Comparison of ENCODE assay signal across 35 cellular contexts in the genomic region with DNA sequence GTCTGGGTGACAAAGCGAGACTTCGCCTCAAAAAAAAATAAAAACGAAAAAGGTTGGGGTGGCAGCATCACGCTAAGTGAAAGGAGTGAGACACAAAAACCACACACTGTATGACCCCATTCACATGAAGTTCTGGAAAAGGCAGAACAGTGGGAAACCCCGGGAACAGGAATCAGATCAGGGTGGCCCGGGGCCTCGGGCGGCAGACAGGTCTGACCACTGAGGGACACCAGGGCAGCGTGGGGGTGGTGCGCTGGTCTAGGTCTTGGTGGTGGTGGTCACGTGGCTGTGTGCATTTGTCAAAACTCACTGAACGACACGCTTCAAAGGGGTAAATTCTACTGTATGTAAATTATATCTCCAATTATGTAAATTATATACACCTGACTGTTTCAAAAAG.
"Had no signal": no experiment of that assay in that cellular context is flagged by ENCODE, and none has a peak within 500 bp of the region (broad histone marks: within the 10 kb centered on the region; RNA-seq: fewer than 3 reads in every experiment).

No MANE protein-coding gene starts in this region.

- H3K4me3 Mint-ChIP-seq: activated CD4-positive, alpha-beta memory T cell treated with anti-CD3 and anti-CD28 coated beads, Interleukin-2, amount 10 ng/mL, durations not matched to agents 7 days and 5 days; activated CD4-positive, alpha-beta T cell treated with anti-CD3 and anti-CD28 coated beads for 36 hours; activated CD4-positive, alpha-beta T cell treated with anti-CD3 and anti-CD28 coated beads, Interleukin-2, amount 10 ng/mL, durations not matched to agents 24 days and 14 days; activated naive CD4-positive, alpha-beta T cell treated with anti-CD3 and anti-CD28 coated beads for 36 hours; activated naive CD4-positive, alpha-beta T cell treated with anti-CD3 and anti-CD28 coated beads, Interleukin-2, amount 50 U/mL, for 24 hours; activated naive CD8-positive, alpha-beta T cell treated with anti-CD3 and anti-CD28 coated beads for 36 hours; activated naive CD8-positive, alpha-beta T cell treated with anti-CD3 and anti-CD28 coated beads, Interleukin-2, amount 50 U/mL, for 24 hours; activated T-cell treated with anti-CD3 and anti-CD28 coated beads, Interleukin-2, amount 50 U/mL, for 24 hours; activated T-cell treated with anti-CD3 and anti-CD28 coated beads, Interleukin-2, amount 50 U/mL, for 72 hours; activated T-helper 17 cell treated with anti-CD3 and anti-CD28 coated beads, Interleukin-2, amount 50 U/mL, for 72 hours; T-helper 17 cell; T-helper 2 cell treated with Interferon-gamma antibody and Interleukin-4, amounts not matched to agents 5 μg/mL and 100 μg/mL, for 36 hours had no signal

- ATAC-seq: activated CD4-positive, alpha-beta T cell treated with anti-CD3 and anti-CD28 coated beads for 36 hours; activated naive CD8-positive, alpha-beta T cell treated with anti-CD3 and anti-CD28 coated beads, Interleukin-2, amount 50 U/mL, for 24 hours; activated T-cell treated with anti-CD3 and anti-CD28 coated beads, Interleukin-2, amount 50 U/mL, for 72 hours; activated T-helper 17 cell treated with anti-CD3 and anti-CD28 coated beads, Interleukin-2, amount 50 U/mL, for 72 hours; body of pancreas; foreskin keratinocyte; gastrocnemius medialis; heart left ventricle; T-helper 17 cell had no signal

- H3K27ac Mint-ChIP-seq: activated CD4-positive, alpha-beta memory T cell treated with anti-CD3 and anti-CD28 coated beads, Interleukin-2, amount 10 ng/mL, durations not matched to agents 7 days and 5 days; activated CD4-positive, alpha-beta T cell treated with anti-CD3 and anti-CD28 coated beads for 36 hours; activated CD4-positive, alpha-beta T cell treated with anti-CD3 and anti-CD28 coated beads, Interleukin-2, amount 10 ng/mL, durations not matched to agents 24 days and 14 days; activated naive CD4-positive, alpha-beta T cell treated with anti-CD3 and anti-CD28 coated beads for 36 hours; activated naive CD4-positive, alpha-beta T cell treated with anti-CD3 and anti-CD28 coated beads, Interleukin-2, amount 50 U/mL, for 24 hours; activated naive CD8-positive, alpha-beta T cell treated with anti-CD3 and anti-CD28 coated beads for 36 hours; activated naive CD8-positive, alpha-beta T cell treated with anti-CD3 and anti-CD28 coated beads, Interleukin-2, amount 50 U/mL, for 24 hours; activated T-cell treated with anti-CD3 and anti-CD28 coated beads, Interleukin-2, amount 50 U/mL, for 24 hours; activated T-cell treated with anti-CD3 and anti-CD28 coated beads, Interleukin-2, amount 50 U/mL, for 72 hours; activated T-helper 17 cell treated with anti-CD3 and anti-CD28 coated beads, Interleukin-2, amount 50 U/mL, for 72 hours; T-helper 17 cell; T-helper 2 cell treated with Interferon-gamma antibody and Interleukin-4, amounts not matched to agents 5 μg/mL and 100 μg/mL, for 36 hours had no signal

- H3K4me3 ChIP-seq: adrenal gland, body of pancreas, dorsolateral prefrontal cortex, esophagus muscularis mucosa, gastrocnemius medialis, heart left ventricle had no signal

- H3K36me3 Mint-ChIP-seq: activated naive CD4-positive, alpha-beta T cell treated with anti-CD3 and anti-CD28 coated beads, Interleukin-2, amount 50 U/mL, for 24 hours; activated naive CD8-positive, alpha-beta T cell treated with anti-CD3 and anti-CD28 coated beads for 36 hours had no signal

- H3K4me1 ChIP-seq: adrenal gland, body of pancreas, esophagus muscularis mucosa, foreskin keratinocyte, gastrocnemius medialis, heart left ventricle had no signal

- DNase-seq: activated CD4-positive, alpha-beta memory T cell treated with anti-CD3 and anti-CD28 coated beads, Interleukin-2, amount 10 ng/mL, durations not matched to agents 7 days and 5 days; activated CD4-positive, alpha-beta T cell treated with anti-CD3 and anti-CD28 coated beads for 36 hours; activated CD4-positive, alpha-beta T cell treated with anti-CD3 and anti-CD28 coated beads, Interleukin-2, amount 10 ng/mL, durations not matched to agents 24 days and 14 days; activated CD4-positive, CD25-positive, alpha-beta regulatory T cell; activated CD4-positive, CD25-positive, alpha-beta regulatory T cell treated with anti-CD3 and anti-CD28 coated beads, Interleukin-2, amount 50 U/mL, for 72 hours; activated CD8-positive, alpha-beta memory T cell treated with anti-CD3 and anti-CD28 coated beads, Interleukin-2, amount 50 U/mL, for 48 hours; activated effector memory CD4-positive, alpha-beta T cell treated with Interleukin-2 at 50 U/mL for 16 hours; activated gamma-delta T cell treated with Interleukin-2 at 50 U/mL for 16 hours; activated naive CD4-positive, alpha-beta T cell treated with anti-CD3 and anti-CD28 coated beads for 36 hours; activated naive CD8-positive, alpha-beta T cell treated with anti-CD3 and anti-CD28 coated beads for 36 hours; activated naive CD8-positive, alpha-beta T cell treated with anti-CD3 and anti-CD28 coated beads, Interleukin-2, amount 50 U/mL, for 24 hours; activated T-cell treated with anti-CD3 and anti-CD28 coated beads for 4 hours; activated T-cell treated with anti-CD3 and anti-CD28 coated beads, Interleukin-2, amount 50 U/mL, for 24 hours; activated T-cell treated with anti-CD3 and anti-CD28 coated beads, Interleukin-2, amount 50 U/mL, for 72 hours; adrenal gland; amygdala; aorta; body of pancreas; caudate nucleus; dorsolateral prefrontal cortex; effector memory CD4-positive, alpha-beta T cell; erythroblast; foreskin keratinocyte; gastrocnemius medialis; glutamatergic neuron; heart left ventricle; T-helper 1 cell; T-helper 17 cell; T1000; WERI-Rb-1 had no signal

- H3K27ac ChIP-seq: adrenal gland, body of pancreas, dorsolateral prefrontal cortex, esophagus muscularis mucosa, foreskin keratinocyte, gastrocnemius medialis, heart left ventricle, WERI-Rb-1 had no signal

- H3K9me3 ChIP-seq: adrenal gland, body of pancreas, esophagus muscularis mucosa, gastrocnemius medialis, heart left ventricle had no signal

- H3K4me1 Mint-ChIP-seq: activated CD4-positive, alpha-beta memory T cell treated with anti-CD3 and anti-CD28 coated beads, Interleukin-2, amount 10 ng/mL, durations not matched to agents 7 days and 5 days; activated CD4-positive, alpha-beta T cell treated with anti-CD3 and anti-CD28 coated beads for 36 hours; activated CD4-positive, alpha-beta T cell treated with anti-CD3 and anti-CD28 coated beads, Interleukin-2, amount 10 ng/mL, durations not matched to agents 24 days and 14 days; activated naive CD4-positive, alpha-beta T cell treated with anti-CD3 and anti-CD28 coated beads, Interleukin-2, amount 50 U/mL, for 24 hours; activated naive CD8-positive, alpha-beta T cell treated with anti-CD3 and anti-CD28 coated beads for 36 hours; activated naive CD8-positive, alpha-beta T cell treated with anti-CD3 and anti-CD28 coated beads, Interleukin-2, amount 50 U/mL, for 24 hours; activated T-helper 17 cell treated with anti-CD3 and anti-CD28 coated beads, Interleukin-2, amount 50 U/mL, for 72 hours; T-helper 17 cell had no signal

- FAIRE-seq: colon had no signal

- H3K36me3 ChIP-seq: adrenal gland, esophagus muscularis mucosa, gastrocnemius medialis, heart left ventricle, WERI-Rb-1 had no signal

- H3K9me3 Mint-ChIP-seq: activated CD4-positive, alpha-beta memory T cell treated with anti-CD3 and anti-CD28 coated beads, Interleukin-2, amount 10 ng/mL, durations not matched to agents 7 days and 5 days; activated CD4-positive, alpha-beta T cell treated with anti-CD3 and anti-CD28 coated beads, Interleukin-2, amount 10 ng/mL, durations not matched to agents 24 days and 14 days; activated naive CD4-positive, alpha-beta T cell treated with anti-CD3 and anti-CD28 coated beads for 36 hours; activated naive CD4-positive, alpha-beta T cell treated with anti-CD3 and anti-CD28 coated beads, Interleukin-2, amount 50 U/mL, for 24 hours; activated naive CD8-positive, alpha-beta T cell treated with anti-CD3 and anti-CD28 coated beads for 36 hours; activated naive CD8-positive, alpha-beta T cell treated with anti-CD3 and anti-CD28 coated beads, Interleukin-2, amount 50 U/mL, for 24 hours; activated T-cell treated with anti-CD3 and anti-CD28 coated beads, Interleukin-2, amount 50 U/mL, for 24 hours; activated T-cell treated with anti-CD3 and anti-CD28 coated beads, Interleukin-2, amount 50 U/mL, for 72 hours; activated T-helper 17 cell treated with anti-CD3 and anti-CD28 coated beads, Interleukin-2, amount 50 U/mL, for 72 hours; T-helper 2 cell treated with Interferon-gamma antibody and Interleukin-4, amounts not matched to agents 5 μg/mL and 100 μg/mL, for 36 hours had no signal

- H3K27me3 ChIP-seq: body of pancreas had no signal
